11 cellular contexts compared by ENCODE assay signal in the genomic region with DNA sequence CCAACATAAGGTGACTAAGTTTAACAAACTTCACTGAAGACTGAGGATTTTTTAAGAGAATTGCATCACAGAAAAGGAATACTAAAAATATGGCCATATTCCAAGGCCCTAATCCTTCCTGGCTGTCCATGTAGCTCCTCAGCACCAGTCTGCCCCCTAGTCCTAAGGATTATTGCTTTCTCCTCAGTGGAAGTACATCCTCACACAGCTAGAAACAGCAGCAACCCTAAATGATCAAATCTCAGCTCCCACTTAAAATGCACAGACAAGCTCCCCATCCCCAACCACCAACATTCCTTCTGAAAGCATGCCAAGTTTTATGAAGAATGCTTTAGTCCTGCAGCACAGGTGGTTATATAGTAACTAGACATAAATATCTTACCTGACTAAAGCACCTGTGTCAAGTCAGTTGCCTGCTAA. TPM values are rescaled to one million over a fixed set of nuclear protein-coding genes. Genes with fewer than 3 reads are reported as not detected.
DNase-seq lines count a peak whose midpoint lies in the region; ATAC-seq and TF ChIP-seq lines count a peak whose summit lies in the region.
"Had no signal": no experiment of that assay in that cellular context is flagged by ENCODE, and none has a peak within 500 bp of the region (broad histone marks: within the 10 kb centered on the region; RNA-seq: fewer than 3 reads in every experiment).

No MANE protein-coding gene starts in this region.

- H3K9me3 ChIP-seq in AG04450 (ENCODE audit: control insufficient read depth, insufficient read depth, low read length) (no peaks in the 10 kb centered on the region), MG63 (no peaks in the 10 kb centered on the region)

- H3K27me3 ChIP-seq in AG04450 (ENCODE audit: control insufficient read depth, insufficient read depth, low read length): no peaks in the 10 kb centered on the region
- no peaks in the 10 kb centered on the region for H3K27me3 ChIP-seq in MG63

- DNase-seq in AG04450 (ENCODE audit: low read depth, low spot score) (peak; percentile 39), MG63 (peak; percentile 30), epithelial cell of esophagus (ENCODE audit: low read depth) (peak; percentile 41), myocyte (ENCODE audit: low read depth) (peak; percentile 32), COLO668 (lab: John Stamatoyannopoulos, UW; ENCODE audit: unreplicated experiment) (no peak)
- DNase-seq in activated effector memory CD4-positive, alpha-beta T cell treated with anti-CD3 and anti-CD28 coated beads, Interleukin-2, amount 50 U/mL, for 16 hours: no peak
- DNase-seq: NCI-H2107; stimulated activated naive CD4-positive, alpha-beta T cell treated with Interleukin-2 at 50 U/mL for 16 hours; T-helper 2 cell had no signal

- no peak overlapping the region for H3K27ac ChIP-seq in AG04450 (ENCODE audit: low read depth, low read length)

- no peaks in the 10 kb centered on the region for H3K36me3 ChIP-seq in MG63

- TF ChIP-seq CTCF in AG04450 (IDR thresholded peaks at IDR 0.05; ENCODE audit: low read depth, low read length): peak; percentile 27; the same call in 1 of the 2 replicates
- no peak for TF ChIP-seq CTCF in epithelial cell of esophagus (IDR thresholded peaks at IDR 0.05; ENCODE audit: insufficient read depth, low read depth, low read length, missing control alignments)

- ATAC-seq in HG03378 (IDR thresholded peaks at IDR 0.05; ENCODE audit: unreplicated experiment) (no peak), GM18870 (IDR thresholded peaks at IDR 0.05; ENCODE audit: unreplicated experiment) (no peak)

- CTCF ChIA-PET in AG04450 (lab: Charles Lee): interaction anchor here (1.3 to 3.0 kb wide), 3 partner anchors 14 to 180 kb away, joined by 4 to 16 read pairs (median 5); no protein-coding TSS in a partner anchor

- POLR2A ChIA-PET in AG04450 (lab: Yijun Ruan, JAX): interaction anchor here (0.9 to 1.4 kb wide), 2 partner anchors 13 to 185 kb away, joined by 3 to 4 read pairs; a partner anchor contains a TSS

- H3K4me3 ChIP-seq in AG04450 (ENCODE audit: low read depth, low read length) (no peak overlapping the region), MG63 (no peak overlapping the region), epithelial cell of esophagus (ENCODE audit: low read length) (no peak overlapping the region)

RNA-seq across cellular contexts. Expression of a gene that starts 14.7 kb away (rescaled TPM):
- polyA plus RNA-seq in AG04450 (2011; rRNA removed): 1.2 and 1.9 TPM in 2 replicates
- polyA minus RNA-seq in AG04450 (2011; rRNA and poly(A)+ RNA removed): 1.4 and 2.6 TPM in 2 replicates
- 1.4 and 2.0 TPM in 2 replicates for total RNA-seq in MG63 (2014; rRNA removed; shearing (Covaris generic); ENCODE audit: low replicate concordance)
- 0.31 and 6.3 TPM in 2 replicates for total RNA-seq in myocyte
- polyA plus RNA-seq in myocyte (2012): 0.19 TPM

Comparison
In these comparisons a context has a peak if more than half of its experiments do, and no peak if none do; other contexts are left out.
1. DNase-seq: peak in AG04450 (single experiment), MG63 (single experiment), epithelial cell of esophagus (single experiment) and myocyte (single experiment); none in activated effector memory CD4-positive, alpha-beta T cell treated with anti-CD3 and anti-CD28 coated beads, Interleukin-2, amount 50 U/mL, for 16 hours (single experiment) and COLO668 (single experiment).